In the genomic region with DNA sequence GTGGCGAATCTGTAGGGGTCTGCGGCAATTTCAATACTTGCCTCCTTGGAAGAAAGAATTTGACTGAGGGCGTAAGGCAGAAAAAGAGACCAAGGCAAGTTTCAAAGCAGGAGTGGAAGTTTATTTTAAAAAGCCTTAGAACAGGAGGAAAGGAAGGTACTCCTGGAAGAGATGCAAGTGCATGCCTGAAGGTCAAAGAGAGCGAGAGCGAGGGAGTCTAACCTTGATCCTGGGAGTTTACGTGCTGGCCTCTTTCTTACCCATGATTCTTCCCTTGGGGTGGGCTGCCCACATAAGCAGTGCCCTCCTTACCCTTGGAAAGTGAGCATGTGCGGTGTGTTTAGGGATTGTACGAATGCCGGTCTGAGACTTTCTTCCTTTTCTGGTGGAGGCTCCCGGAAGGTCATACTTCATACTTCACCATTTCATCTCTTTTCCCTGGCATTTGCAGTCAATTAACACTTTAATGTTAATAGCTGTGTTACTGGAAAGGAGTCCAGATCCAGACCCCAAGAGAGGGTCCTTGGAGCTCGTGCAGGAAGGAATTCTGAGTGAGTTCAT, we compare ENCODE assay signal across 11 cellular contexts. TPM values are rescaled to one million over a fixed set of nuclear protein-coding genes. Genes with fewer than 3 reads are reported as not detected.
DNase-seq lines count a peak whose midpoint lies in the region; ATAC-seq and TF ChIP-seq lines count a peak whose summit lies in the region.
"Had no signal": no experiment of that assay in that cellular context is flagged by ENCODE, and none has a peak within 500 bp of the region (broad histone marks: within the 10 kb centered on the region; RNA-seq: fewer than 3 reads in every experiment).

No MANE protein-coding gene starts in this region.

- H3K27me3 ChIP-seq in liver (ENCODE audit: control insufficient read depth in 4 of 4, insufficient read depth in 4 of 4, low read length in 3 of 4) (no peaks in the 10 kb centered on the region), tibial artery (no peaks in the 10 kb centered on the region)

- TF ChIP-seq RAD21 in liver (IDR thresholded peaks at IDR 0.05) = no peak

- H3K4me1 ChIP-seq in liver (ENCODE audit: control insufficient read depth in 4 of 4, insufficient read depth in 4 of 4, low read length in 3 of 4) = peaks cover 0 to 16% (median 12%) of the 10 kb centered on the region in 4 donors
- H3K4me1 ChIP-seq in tibial artery = peaks cover 0 to 9% (median 3%) of the 10 kb centered on the region in 4 donors

- intact Hi-C loops in tibial artery (cut with DNase I; ENCODE audit: low total_unique reads) = no loop called here

- peak overlapping the region; percentile 70 for H3K4me3 Mint-ChIP-seq in activated CD8-positive, alpha-beta memory T cell treated with anti-CD3 and anti-CD28 coated beads, Interleukin-2, amount 10 ng/mL, durations not matched to agents 7 days and 5 days
- peak overlapping the region; percentile 75 for H3K4me3 Mint-ChIP-seq in activated naive CD8-positive, alpha-beta T cell treated with anti-CD3 and anti-CD28 coated beads, Interleukin-2, amount 50 U/mL, for 24 hours

- DNase-seq in activated CD8-positive, alpha-beta memory T cell treated with anti-CD3 and anti-CD28 coated beads, Interleukin-2, amount 10 ng/mL, durations not matched to agents 7 days and 5 days = no peak
- no peak for DNase-seq in activated CD8-positive, alpha-beta memory T cell treated with anti-CD3 and anti-CD28 coated beads, Interleukin-2, amount 50 U/mL, for 48 hours
- no peak for DNase-seq in activated naive CD8-positive, alpha-beta T cell treated with anti-CD3 and anti-CD28 coated beads, Interleukin-2, amount 50 U/mL, for 24 hours
- DNase-seq in tibial artery (no peak), NK-92 (lab: John Stamatoyannopoulos, UW; ENCODE audit: unreplicated experiment) (no peak), DMS153 (lab: John Stamatoyannopoulos, UW) (no peak)
- DNase-seq: activated CD4-positive, alpha-beta T cell treated with anti-CD3 and anti-CD28 coated beads for 1 hour; C1 segment of cervical spinal cord had no signal

- no peaks in the 10 kb centered on the region for H3K27me3 Mint-ChIP-seq in activated CD8-positive, alpha-beta memory T cell treated with anti-CD3 and anti-CD28 coated beads, Interleukin-2, amount 10 ng/mL, durations not matched to agents 7 days and 5 days
- peaks cover 2% of the 10 kb centered on the region for H3K27me3 Mint-ChIP-seq in activated naive CD8-positive, alpha-beta T cell treated with anti-CD3 and anti-CD28 coated beads, Interleukin-2, amount 50 U/mL, for 24 hours

- H3K9me3 ChIP-seq in liver (ENCODE audit: control insufficient read depth in 4 of 4, low read length in 3 of 4) = no peaks in the 10 kb centered on the region
- no peaks in the 10 kb centered on the region for H3K9me3 ChIP-seq in tibial artery

- H3K36me3 ChIP-seq in liver (ENCODE audit: control insufficient read depth in 4 of 4, insufficient read depth in 3 of 4, low read depth in 1 of 4, low read length in 3 of 4) = no peaks in the 10 kb centered on the region
- no peaks in the 10 kb centered on the region for H3K36me3 ChIP-seq in tibial artery

- H3K4me3 ChIP-seq in liver (ENCODE audit: low read depth in 1 of 3, low read length in 3 of 3) (peak overlapping the region; percentile 36 to 73 (median 49)), tibial artery (peak overlapping the region; percentile 47 to 53)

- no peaks in the 10 kb centered on the region for H3K9me3 Mint-ChIP-seq in activated CD8-positive, alpha-beta memory T cell treated with anti-CD3 and anti-CD28 coated beads, Interleukin-2, amount 10 ng/mL, durations not matched to agents 7 days and 5 days (ENCODE audit: low read depth)
- H3K9me3 Mint-ChIP-seq in activated naive CD8-positive, alpha-beta T cell treated with anti-CD3 and anti-CD28 coated beads, Interleukin-2, amount 50 U/mL, for 24 hours = no peaks in the 10 kb centered on the region

- ATAC-seq in activated CD8-positive, alpha-beta memory T cell treated with anti-CD3 and anti-CD28 coated beads, Interleukin-2, amount 10 ng/mL, durations not matched to agents 7 days and 5 days = no peak
- ATAC-seq in activated naive CD8-positive, alpha-beta T cell treated with anti-CD3 and anti-CD28 coated beads, Interleukin-2, amount 50 U/mL, for 24 hours = no peak
- no peak for ATAC-seq in HG03097 (IDR thresholded peaks at IDR 0.05; ENCODE audit: low FRiP score, unreplicated experiment)

- no peaks in the 10 kb centered on the region for H3K36me3 Mint-ChIP-seq in activated CD8-positive, alpha-beta memory T cell treated with anti-CD3 and anti-CD28 coated beads, Interleukin-2, amount 10 ng/mL, durations not matched to agents 7 days and 5 days
- H3K36me3 Mint-ChIP-seq in activated naive CD8-positive, alpha-beta T cell treated with anti-CD3 and anti-CD28 coated beads, Interleukin-2, amount 50 U/mL, for 24 hours (ENCODE audit: low read depth) = no peaks in the 10 kb centered on the region

- H3K9ac ChIP-seq in liver (ENCODE audit: low read depth in 1 of 2, low read length in 2 of 2) = peak overlapping the region in 1 of 2 donors; percentile 43
- H3K9ac ChIP-seq: KMS-11 had no signal

- CTCF ChIA-PET in activated CD8-positive, alpha-beta memory T cell treated with anti-CD3 and anti-CD28 coated beads, Interleukin-2, amount 10 ng/mL, durations not matched to agents 7 days and 5 days (lab: Charles Lee) = no interaction called here

- H3K4me1 Mint-ChIP-seq in activated CD8-positive, alpha-beta memory T cell treated with anti-CD3 and anti-CD28 coated beads, Interleukin-2, amount 10 ng/mL, durations not matched to agents 7 days and 5 days = peaks cover 16% of the 10 kb centered on the region
- peaks cover 6% of the 10 kb centered on the region for H3K4me1 Mint-ChIP-seq in activated naive CD8-positive, alpha-beta T cell treated with anti-CD3 and anti-CD28 coated beads, Interleukin-2, amount 50 U/mL, for 24 hours

- 39% methylated on average over 11 of the region's 11 CpGs for WGBS in liver

- H3K27ac Mint-ChIP-seq in activated CD8-positive, alpha-beta memory T cell treated with anti-CD3 and anti-CD28 coated beads, Interleukin-2, amount 10 ng/mL, durations not matched to agents 7 days and 5 days = peak overlapping the region; percentile 58
- H3K27ac Mint-ChIP-seq in activated naive CD8-positive, alpha-beta T cell treated with anti-CD3 and anti-CD28 coated beads, Interleukin-2, amount 50 U/mL, for 24 hours = no peak overlapping the region

- H3K27ac ChIP-seq in liver (ENCODE audit: low read depth in 1 of 2, low read length in 2 of 2) (no peak overlapping the region), tibial artery (no peak overlapping the region)
- H3K27ac ChIP-seq: KMS-11 had no signal

- TF ChIP-seq CTCF in liver (IDR thresholded peaks at IDR 0.05; ENCODE audit: low read depth, low read length, missing input control) (no peak), tibial artery (IDR thresholded peaks at IDR 0.05) (no peak)

TF ChIP-seq in liver, 16 proteins besides CTCF, POLR2A, EP300 and RAD21 (continues in another document):
- TF ChIP-seq FOXA2 (IDR thresholded peaks at IDR 0.05) = no peak
- TF ChIP-seq, protein P1, sequence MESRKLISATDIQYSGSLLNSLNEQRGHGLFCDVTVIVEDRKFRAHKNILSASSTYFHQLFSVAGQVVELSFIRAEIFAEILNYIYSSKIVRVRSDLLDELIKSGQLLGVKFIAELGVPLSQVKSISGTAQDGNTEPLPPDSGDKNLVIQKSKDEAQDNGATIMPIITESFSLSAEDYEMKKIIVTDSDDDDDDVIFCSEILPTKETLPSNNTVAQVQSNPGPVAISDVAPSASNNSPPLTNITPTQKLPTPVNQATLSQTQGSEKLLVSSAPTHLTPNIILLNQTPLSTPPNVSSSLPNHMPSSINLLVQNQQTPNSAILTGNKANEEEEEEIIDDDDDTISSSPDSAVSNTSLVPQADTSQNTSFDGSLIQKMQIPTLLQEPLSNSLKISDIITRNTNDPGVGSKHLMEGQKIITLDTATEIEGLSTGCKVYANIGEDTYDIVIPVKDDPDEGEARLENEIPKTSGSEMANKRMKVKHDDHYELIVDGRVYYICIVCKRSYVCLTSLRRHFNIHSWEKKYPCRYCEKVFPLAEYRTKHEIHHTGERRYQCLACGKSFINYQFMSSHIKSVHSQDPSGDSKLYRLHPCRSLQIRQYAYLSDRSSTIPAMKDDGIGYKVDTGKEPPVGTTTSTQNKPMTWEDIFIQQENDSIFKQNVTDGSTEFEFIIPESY (IDR thresholded peaks at IDR 0.05) = no peak
- TF ChIP-seq YY1 (IDR thresholded peaks at IDR 0.05) = no peak
- no peak for TF ChIP-seq TAF1 (conservative IDR thresholded peaks at IDR 0.05)
- no peak for TF ChIP-seq FOXA1 (IDR thresholded peaks at IDR 0.05)
- TF ChIP-seq MAX (IDR thresholded peaks at IDR 0.05) = no peak
- TF ChIP-seq GABPA (IDR thresholded peaks at IDR 0.05 in 1 of 2, conservative IDR thresholded peaks at IDR 0.05 in 1 of 2) = no peak
- no peak for TF ChIP-seq SP1 (IDR thresholded peaks at IDR 0.05)
- TF ChIP-seq HNF4A (conservative IDR thresholded peaks at IDR 0.05) = no peak
- TF ChIP-seq JUND (IDR thresholded peaks at IDR 0.05) = no peak
- no peak for TF ChIP-seq RXRA (IDR thresholded peaks at IDR 0.05)

RNA-seq across cellular contexts. Expression of gene ARSD, which starts 40.0 kb away (rescaled TPM):
- total RNA-seq in activated CD8-positive, alpha-beta memory T cell treated with anti-CD3 and anti-CD28 coated beads, Interleukin-2, amount 10 ng/mL, durations not matched to agents 7 days and 5 days = 1 to 10 TPM; 1.3 to 2.1 TPM
- 10 to 100 TPM; 19.4 to 42.4 TPM for total RNA-seq in liver
- polyA plus RNA-seq in liver = 10 to 100 TPM; 11.3 to 19.5 TPM

Comparison
In these comparisons a context has a peak if more than half of its experiments do, and no peak if none do; other contexts are left out.
1. RNA of gene ARSD, which starts 40.0 kb away (total RNA-seq): 19.4 to 42.4 TPM in liver; 1.3 to 2.1 TPM in activated CD8-positive, alpha-beta memory T cell treated with anti-CD3 and anti-CD28 coated beads, Interleukin-2, amount 10 ng/mL, durations not matched to agents 7 days and 5 days; every median in the first group is over 4 times any median in the second.